8 cellular contexts compared by ENCODE assay signal in genomic region chr19:2014081-2014693, GRCh38. TPM values are rescaled to one million over a fixed set of nuclear protein-coding genes. Genes with fewer than 3 reads are reported as not detected.
DNase-seq lines count a peak whose midpoint lies in the region; ATAC-seq and TF ChIP-seq lines count a peak whose summit lies in the region.

No MANE protein-coding gene starts in this region.

- peak overlapping the region; percentile 78 to 87 for H3K4me3 ChIP-seq in vagina

- H3K4me1 ChIP-seq in vagina, result peaks cover 29% of the 10 kb centered on the region

- ATAC-seq in memory B cell (ENCODE audit: low read depth), result no peak
- ATAC-seq in natural killer cell, result no peak
- ATAC-seq in HG03097 (IDR thresholded peaks at IDR 0.05; ENCODE audit: low FRiP score, unreplicated experiment), result no peak

- no peak overlapping the region for H3K27ac Mint-ChIP-seq in activated naive CD4-positive, alpha-beta T cell treated with anti-CD3 and anti-CD28 coated beads, Interleukin-2, amount 50 U/mL, for 24 hours
- peak overlapping the region; percentile 66 for H3K27ac Mint-ChIP-seq in MCF 10A (ENCODE audit: low read depth, unreplicated experiment)
- peak overlapping the region; percentile 77 for H3K27ac Mint-ChIP-seq in memory B cell
- H3K27ac Mint-ChIP-seq in natural killer cell, result peak overlapping the region in 1 of 2 donors; percentile 82

- H3K9me3 ChIP-seq in vagina, result no peaks in the 10 kb centered on the region

- peak overlapping the region; percentile 42 for H3K4me3 Mint-ChIP-seq in activated naive CD4-positive, alpha-beta T cell treated with anti-CD3 and anti-CD28 coated beads, Interleukin-2, amount 50 U/mL, for 24 hours
- peak overlapping the region; percentile 73 for H3K4me3 Mint-ChIP-seq in MCF 10A (ENCODE audit: unreplicated experiment)
- H3K4me3 Mint-ChIP-seq in memory B cell, result peak overlapping the region; percentile 86
- no peak overlapping the region for H3K4me3 Mint-ChIP-seq in natural killer cell

- no peaks in the 10 kb centered on the region for H3K9me3 Mint-ChIP-seq in activated naive CD4-positive, alpha-beta T cell treated with anti-CD3 and anti-CD28 coated beads, Interleukin-2, amount 50 U/mL, for 24 hours
- H3K9me3 Mint-ChIP-seq in MCF 10A (ENCODE audit: unreplicated experiment), result no peaks in the 10 kb centered on the region
- no peaks in the 10 kb centered on the region for H3K9me3 Mint-ChIP-seq in memory B cell
- no peaks in the 10 kb centered on the region for H3K9me3 Mint-ChIP-seq in natural killer cell

- no peak for DNase-seq in activated naive CD4-positive, alpha-beta T cell (lab: John Stamatoyannopoulos, UW)
- no peak for DNase-seq in MCF 10A (ENCODE audit: unreplicated experiment)
- DNase-seq in memory B cell (ENCODE audit: low spot score in 2 of 2), result no peak
- no peak for DNase-seq in vagina (ENCODE audit: extremely low spot score in 2 of 2)
- no peak for DNase-seq in natural killer cell
- DNase-seq in NCI-H1105 treated with DMSO at 0.1 percent for 48 hours (lab: John Stamatoyannopoulos, UW), result no peak

- peaks cover 13% of the 10 kb centered on the region for H3K4me1 Mint-ChIP-seq in activated naive CD4-positive, alpha-beta T cell treated with anti-CD3 and anti-CD28 coated beads, Interleukin-2, amount 50 U/mL, for 24 hours
- H3K4me1 Mint-ChIP-seq in MCF 10A (ENCODE audit: insufficient read depth, unreplicated experiment) (peaks cover 16% of the 10 kb centered on the region), memory B cell (peaks cover 23% of the 10 kb centered on the region), natural killer cell (peaks cover 13 to 44% of the 10 kb centered on the region in 2 donors)

- no peaks in the 10 kb centered on the region for H3K36me3 ChIP-seq in vagina

- no peaks in the 10 kb centered on the region for H3K36me3 Mint-ChIP-seq in activated naive CD4-positive, alpha-beta T cell treated with anti-CD3 and anti-CD28 coated beads, Interleukin-2, amount 50 U/mL, for 24 hours
- H3K36me3 Mint-ChIP-seq in MCF 10A (ENCODE audit: insufficient read depth, unreplicated experiment) (peaks cover 7% of the 10 kb centered on the region), memory B cell (peaks cover 16% of the 10 kb centered on the region), natural killer cell (no peaks in the 10 kb centered on the region)

- POLR2A ChIA-PET in MCF 10A (lab: Yijun Ruan, JAX), result no interaction called here

- no peak for TF ChIP-seq POLR2A in vagina (IDR thresholded peaks at IDR 0.05)

- TF ChIP-seq CTCF in MCF 10A (IDR thresholded peaks at IDR 0.05; ENCODE audit: unreplicated experiment) (no peak), vagina (IDR thresholded peaks at IDR 0.05) (no peak), natural killer cell (IDR thresholded peaks at IDR 0.05) (no peak)

- H3K27me3 ChIP-seq in vagina, result no peaks in the 10 kb centered on the region

- intact Hi-C loops in MCF 10A (cut with micrococcal nuclease) (no loop called here), vagina (cut with DNase I) (loop anchor here (10.0 kb wide), 1 partner anchor 139 kb away; no protein-coding TSS in a partner anchor), natural killer cell (cut with micrococcal nuclease) (no loop called here)

- CTCF ChIA-PET in MCF 10A (lab: Yijun Ruan, JAX), result no interaction called here

- no peaks in the 10 kb centered on the region for H3K27me3 Mint-ChIP-seq in activated naive CD4-positive, alpha-beta T cell treated with anti-CD3 and anti-CD28 coated beads, Interleukin-2, amount 50 U/mL, for 24 hours
- H3K27me3 Mint-ChIP-seq in MCF 10A (ENCODE audit: insufficient read depth, unreplicated experiment), result no peaks in the 10 kb centered on the region
- H3K27me3 Mint-ChIP-seq in memory B cell, result no peaks in the 10 kb centered on the region
- no peaks in the 10 kb centered on the region for H3K27me3 Mint-ChIP-seq in natural killer cell (ENCODE audit: low read depth in 2 of 2)

- peak overlapping the region; percentile 74 for H3K27ac ChIP-seq in vagina

- BruUV-seq in MCF 10A (replicated peaks; lab: Mats Ljungman, UMichigan), result no TSS peak

RNA-seq across cellular contexts. Expression of gene BTBD2, which starts 1.3 kb away (rescaled TPM):
- total RNA-seq in MCF 10A (2022) (53.1 and 53.4 TPM in 2 replicates), vagina (81.5 TPM), natural killer cell (10 to 100 TPM; 47.6 to 57.0 (median 53.4) TPM)

RNA-seq across cellular contexts. Expression of gene MKNK2, which starts 36.9 kb away (rescaled TPM):
- 146 and 224 TPM in 2 replicates for total RNA-seq in MCF 10A (2022)
- total RNA-seq in vagina, result 185 TPM
- total RNA-seq in natural killer cell, result 100 to 1,000 TPM; 259 to 389 (median 322) TPM
